ENCODE assay signal across 8 cellular contexts in the genomic region with DNA sequence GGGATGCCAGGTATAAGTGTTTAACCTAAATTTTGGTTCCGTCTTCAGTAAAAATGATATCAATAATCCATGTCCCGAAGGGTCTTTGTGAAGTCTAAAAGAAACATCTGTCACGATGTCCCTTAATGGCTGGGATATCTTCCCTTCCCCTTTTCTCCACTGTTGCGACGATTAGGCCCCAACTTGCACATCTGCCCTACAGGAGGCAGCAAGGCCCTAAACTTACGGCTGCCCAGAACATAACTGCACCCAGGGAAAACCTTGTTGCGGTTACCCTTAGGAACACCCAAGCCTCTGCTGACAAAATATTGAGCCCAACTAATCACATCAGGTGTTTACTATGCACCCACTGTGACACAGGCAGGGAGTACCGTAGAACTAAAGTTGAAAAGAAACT. TPM values are rescaled to one million over a fixed set of nuclear protein-coding genes. Genes with fewer than 3 reads are reported as not detected.
DNase-seq lines count a peak whose midpoint lies in the region.

No MANE protein-coding gene starts in this region.

- peaks cover 38% of the 10 kb centered on the region for H3K4me1 Mint-ChIP-seq in stimulated activated naive CD8-positive, alpha-beta T cell treated with anti-CD3 and anti-CD28 coated beads, Interleukin-15, Interleukin-2, amounts not matched to agents 100 ng/mL and 50 ng/mL, for 24 hours (ENCODE audit: low read depth)

- peak overlapping the region; percentile 83 for H3K27ac Mint-ChIP-seq in stimulated activated naive CD8-positive, alpha-beta T cell treated with anti-CD3 and anti-CD28 coated beads, Interleukin-15, Interleukin-2, amounts not matched to agents 100 ng/mL and 50 ng/mL, for 24 hours

- H3K36me3 Mint-ChIP-seq in stimulated activated naive CD8-positive, alpha-beta T cell treated with anti-CD3 and anti-CD28 coated beads, Interleukin-15, Interleukin-2, amounts not matched to agents 100 ng/mL and 50 ng/mL, for 24 hours (ENCODE audit: low read depth) = peaks cover 12% of the 10 kb centered on the region

- peak overlapping the region; percentile 80 for H3K4me3 Mint-ChIP-seq in stimulated activated naive CD8-positive, alpha-beta T cell treated with anti-CD3 and anti-CD28 coated beads, Interleukin-15, Interleukin-2, amounts not matched to agents 100 ng/mL and 50 ng/mL, for 24 hours

- in situ Hi-C loops in Caki2 (cut with HindIII; ENCODE audit: low pct_unique_long_range_greater_than_20kb, low sequenced_read_pairs) = no loop called here

- H3K9me3 Mint-ChIP-seq in stimulated activated naive CD8-positive, alpha-beta T cell treated with anti-CD3 and anti-CD28 coated beads, Interleukin-15, Interleukin-2, amounts not matched to agents 100 ng/mL and 50 ng/mL, for 24 hours = no peaks in the 10 kb centered on the region

- H3K27me3 Mint-ChIP-seq in stimulated activated naive CD8-positive, alpha-beta T cell treated with anti-CD3 and anti-CD28 coated beads, Interleukin-15, Interleukin-2, amounts not matched to agents 100 ng/mL and 50 ng/mL, for 24 hours = no peaks in the 10 kb centered on the region

- DNase-seq in Caki2 (ENCODE audit: low read depth) = peak; percentile 50
- peak; percentile 14 for DNase-seq in HS-5 (ENCODE audit: low read depth)
- peak; percentile 46 for DNase-seq in OCI-M2 (lab: John Stamatoyannopoulos, UW; ENCODE audit: unreplicated experiment)
- peak; percentile 9 for DNase-seq in amniotic epithelial cell (ENCODE audit: low read depth)
- peak; percentile 76 for DNase-seq in islet precursor cell
- DNase-seq in kidney glomerular epithelial cell (lab: John Stamatoyannopoulos, UW) = no peak
- DNase-seq in midbrain (lab: John Stamatoyannopoulos, UW) = no peak

RNA-seq across cellular contexts. Expression of a gene that starts 1.2 kb away (rescaled TPM):
- 40.4 and 48.9 TPM in 2 replicates for total RNA-seq in Caki2 (2014; rRNA removed; shearing (Covaris generic); ENCODE audit: low replicate concordance)

Comparison
In these comparisons a context has a peak if more than half of its experiments do, and no peak if none do; other contexts are left out.
1. DNase-seq: peak in Caki2 (single experiment), HS-5 (single experiment), OCI-M2 (single experiment), amniotic epithelial cell (single experiment) and islet precursor cell (single experiment); none in kidney glomerular epithelial cell (single experiment) and midbrain (single experiment).